ENCODE assay signal across 10 cellular contexts in the genomic region with DNA sequence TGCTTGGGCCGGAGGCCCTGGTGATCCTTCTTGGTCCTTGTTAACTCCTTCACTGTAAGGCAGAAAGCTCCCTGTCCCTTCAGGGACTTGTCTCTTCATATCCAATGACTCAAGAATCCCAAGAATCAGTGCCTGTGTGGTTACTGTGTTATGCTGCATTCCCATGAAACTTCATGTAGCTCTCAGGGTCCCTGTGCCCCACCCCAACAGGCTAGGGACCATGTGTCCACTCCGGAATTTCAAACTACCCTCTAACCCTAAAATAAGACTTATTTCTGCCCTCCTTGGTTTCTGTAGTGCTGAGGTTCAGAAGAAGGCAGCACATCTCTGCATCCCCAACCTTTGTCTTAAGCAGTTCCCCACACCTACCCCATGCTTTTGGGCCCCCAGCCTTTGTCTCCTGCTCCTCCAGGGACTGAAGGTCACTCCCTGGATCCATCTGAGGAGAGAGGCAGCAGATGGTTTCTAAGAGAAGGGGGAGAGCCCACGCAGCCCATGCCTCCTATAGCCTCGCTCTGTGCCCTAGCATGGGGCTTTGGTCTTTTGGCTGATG. TPM values are rescaled to one million over a fixed set of nuclear protein-coding genes. Genes with fewer than 3 reads are reported as not detected.
A peak's percentile ranks its signal among the peaks of the same experiment; 100 is the strongest.
DNase-seq lines count a peak whose midpoint lies in the region; ATAC-seq and TF ChIP-seq lines count a peak whose summit lies in the region.
"Had no signal": no experiment of that assay in that cellular context is flagged by ENCODE, and none has a peak within 500 bp of the region (broad histone marks: within the 10 kb centered on the region; RNA-seq: fewer than 3 reads in every experiment).

No MANE protein-coding gene starts in this region.

- TF ChIP-seq CTCF in Caco-2 (IDR thresholded peaks at IDR 0.05; ENCODE audit: insufficient read depth in 1 of 2, low read depth in 1 of 2, low read length in 1 of 2, severe bottlenecking in 1 of 2, unreplicated experiment in 1 of 2) (no peak), OCI-LY7 (conservative IDR thresholded peaks at IDR 0.05; ENCODE audit: low read length) (no peak), psoas muscle (IDR thresholded peaks at IDR 0.05) (no peak)

- peak overlapping the region; percentile 55 for H2AFZ ChIP-seq in OCI-LY7 (ENCODE audit: low read length)

- H3K79me2 ChIP-seq in OCI-LY7 (ENCODE audit: insufficient read depth, low read depth, low read length), result no peaks in the 10 kb centered on the region

- no peaks in the 10 kb centered on the region for H3K36me3 ChIP-seq in Caco-2 (ENCODE audit: control insufficient read depth, insufficient read depth, low read length)
- H3K36me3 ChIP-seq in OCI-LY7 (ENCODE audit: insufficient read depth, low read length), result no peaks in the 10 kb centered on the region
- peaks cover 0 to 14% of the 10 kb centered on the region in 2 donors for H3K36me3 ChIP-seq in psoas muscle (ENCODE audit: insufficient read depth in 1 of 2, low read depth in 1 of 2)

- peak overlapping the region; percentile 20 for H3K4me3 ChIP-seq in Caco-2 (ENCODE audit: low read depth, low read length)
- H3K4me3 ChIP-seq in OCI-LY7 (ENCODE audit: low read depth, low read length, poor library complexity, severe bottlenecking), result peak overlapping the region; percentile 69
- H3K4me3 ChIP-seq in psoas muscle, result peak overlapping the region; percentile 42

- BruUV-seq in Caco-2 (replicated peaks; lab: Mats Ljungman, UMichigan), result no TSS peak
- no TSS peak for BruUV-seq in OCI-LY7 (replicated peaks; lab: Mats Ljungman, UMichigan)

- H3K27me3 Mint-ChIP-seq in Caco-2 (ENCODE audit: insufficient read depth, unreplicated experiment), result peaks cover 5% of the 10 kb centered on the region

- H3K9me3 Mint-ChIP-seq in Caco-2 (ENCODE audit: unreplicated experiment), result no peaks in the 10 kb centered on the region

- H3K4me3 Mint-ChIP-seq in Caco-2 (ENCODE audit: unreplicated experiment), result peak overlapping the region; percentile 75

- H3K9me2 ChIP-seq in OCI-LY7 (ENCODE audit: insufficient read depth, low read length), result no peaks in the 10 kb centered on the region

- H3K4me1 ChIP-seq in Caco-2, result 0 out of 2 replicates have a peak, but pooled peaks cover 4% of the 10 kb centered on the region
- peaks cover 35% of the 10 kb centered on the region for H3K4me1 ChIP-seq in OCI-LY7 (ENCODE audit: insufficient read depth, low read length, poor library complexity, severe bottlenecking)
- H3K4me1 ChIP-seq in psoas muscle, result peaks cover 12% of the 10 kb centered on the region

- no peaks in the 10 kb centered on the region; the same call in 1 of the 2 replicates for H3K27me3 ChIP-seq in Caco-2 (replicated peaks; ENCODE audit: control insufficient read depth, insufficient read depth, low read length)
- H3K27me3 ChIP-seq in psoas muscle (ENCODE audit: insufficient read depth in 3 of 3, low read length in 2 of 3), result peaks cover 0 to 1% (median 0%) of the 10 kb centered on the region in 3 donors

- intact Hi-C loops in Caco-2 (cut with micrococcal nuclease; ENCODE audit: unreplicated experiment), result no loop called here
- intact Hi-C loops in OCI-LY7 (cut with micrococcal nuclease; ENCODE audit: unreplicated experiment), result no loop called here
- intact Hi-C loops in psoas muscle (cut with DNase I), result no loop called here
- intact Hi-C loops in left colon (cut with DNase I, micrococcal nuclease), result no loop called here

- ATAC-seq in psoas muscle (no peak), left colon (no peak)

- no peaks in the 10 kb centered on the region for H3K9me3 ChIP-seq in Caco-2
- H3K9me3 ChIP-seq in OCI-LY7 (ENCODE audit: low read length), result no peaks in the 10 kb centered on the region
- H3K9me3 ChIP-seq in psoas muscle, result no peaks in the 10 kb centered on the region

- H3K4me2 ChIP-seq in OCI-LY7 (ENCODE audit: low read length), result peak overlapping the region; percentile 59

- no peak for DNase-seq in Caco-2
- no peak for DNase-seq in OCI-LY7 (ENCODE audit: low spot score)
- peak; percentile 72 for DNase-seq in fibroblast of peridontal ligament (ENCODE audit: extremely low read depth)
- no peak for DNase-seq in psoas muscle
- no peak for DNase-seq in GOT3 (lab: John Stamatoyannopoulos, UW)
- DNase-seq in activated CD4-positive, CD25-positive, alpha-beta regulatory T cell treated with anti-CD3 and anti-CD28 coated beads, Interleukin-2, amount 50 U/mL, for 72 hours, result no peak
- DNase-seq in amniotic stem cell (lab: John Stamatoyannopoulos, UW), result no peak
- DNase-seq in left colon, result no peak
- DNase-seq: central memory CD4-positive, alpha-beta T cell; stimulated activated CD4-positive, alpha-beta T cell treated with anti-CD3 and anti-CD28 coated beads, Interleukin-15, amount 100 ng/mL, for 24 hours had no signal

- H3K36me3 Mint-ChIP-seq in Caco-2 (ENCODE audit: insufficient read depth, unreplicated experiment), result peaks cover 4% of the 10 kb centered on the region

- no peak overlapping the region for H3K27ac Mint-ChIP-seq in Caco-2 (ENCODE audit: unreplicated experiment)

- no peak overlapping the region for H3K27ac ChIP-seq in OCI-LY7 (ENCODE audit: low read depth, low read length, poor library complexity, severe bottlenecking)
- H3K27ac ChIP-seq in psoas muscle, result peak overlapping the region; percentile 50

- no peaks in the 10 kb centered on the region for H4K20me1 ChIP-seq in OCI-LY7 (ENCODE audit: insufficient read depth, low read length)

- CTCF ChIA-PET in Caco-2 (lab: Charles Lee), result no interaction called here
- CTCF ChIA-PET in OCI-LY7 (lab: Charles Lee; ENCODE audit: unreplicated experiment), result no interaction called here

- POLR2A ChIA-PET in Caco-2 (lab: Charles Lee), result no interaction called here
- POLR2A ChIA-PET in OCI-LY7 (lab: Charles Lee), result no interaction called here

- 51 to 63% (median 56%) methylated on average over 4 of the region's 4 CpGs for WGBS in psoas muscle, 3 donors

- peaks cover 28% of the 10 kb centered on the region for H3K4me1 Mint-ChIP-seq in Caco-2 (ENCODE audit: low read depth, unreplicated experiment)

RNA-seq across cellular contexts. Expression of a gene that starts 0.5 kb away (rescaled TPM):
- total RNA-seq in Caco-2 (2022) (0.84 and 0.88 TPM in 2 replicates), OCI-LY7 (2022) (2.7 and 3.3 TPM in 2 replicates), psoas muscle (10 to 100 TPM in 1 of 4 donors, 1 to 10 TPM in 3; 2.7 to 25.1 (median 7.9) TPM), left colon (1 to 10 TPM; 1.9 to 7.4 TPM)
- total RNA-seq in OCI-LY7 (2014; rRNA removed; shearing (Covaris generic)), result 3.8 and 4.0 TPM in 2 replicates
- 1 to 10 TPM in 2 of 3 donors, under 1 TPM in 1; 0.63 to 1.7 (median 1.3) TPM for polyA plus RNA-seq in psoas muscle

RNA-seq across cellular contexts. Expression of a gene that starts 23.9 kb away (rescaled TPM):
- total RNA-seq in Caco-2 (2022) (39.8 and 46.8 TPM in 2 replicates), OCI-LY7 (2022) (51.8 and 55.1 TPM in 2 replicates), psoas muscle (10 to 100 TPM; 11.6 to 31.3 (median 24.2) TPM), left colon (10 to 100 TPM; 26.9 to 32.0 TPM)
- total RNA-seq in OCI-LY7 (2014; rRNA removed; shearing (Covaris generic)), result 69.3 and 88.1 TPM in 2 replicates
- polyA plus RNA-seq in psoas muscle, result 10 to 100 TPM in 2 of 3 donors, 1 to 10 TPM in 1; 7.4 to 13.9 (median 12.8) TPM
